In the genomic region with DNA sequence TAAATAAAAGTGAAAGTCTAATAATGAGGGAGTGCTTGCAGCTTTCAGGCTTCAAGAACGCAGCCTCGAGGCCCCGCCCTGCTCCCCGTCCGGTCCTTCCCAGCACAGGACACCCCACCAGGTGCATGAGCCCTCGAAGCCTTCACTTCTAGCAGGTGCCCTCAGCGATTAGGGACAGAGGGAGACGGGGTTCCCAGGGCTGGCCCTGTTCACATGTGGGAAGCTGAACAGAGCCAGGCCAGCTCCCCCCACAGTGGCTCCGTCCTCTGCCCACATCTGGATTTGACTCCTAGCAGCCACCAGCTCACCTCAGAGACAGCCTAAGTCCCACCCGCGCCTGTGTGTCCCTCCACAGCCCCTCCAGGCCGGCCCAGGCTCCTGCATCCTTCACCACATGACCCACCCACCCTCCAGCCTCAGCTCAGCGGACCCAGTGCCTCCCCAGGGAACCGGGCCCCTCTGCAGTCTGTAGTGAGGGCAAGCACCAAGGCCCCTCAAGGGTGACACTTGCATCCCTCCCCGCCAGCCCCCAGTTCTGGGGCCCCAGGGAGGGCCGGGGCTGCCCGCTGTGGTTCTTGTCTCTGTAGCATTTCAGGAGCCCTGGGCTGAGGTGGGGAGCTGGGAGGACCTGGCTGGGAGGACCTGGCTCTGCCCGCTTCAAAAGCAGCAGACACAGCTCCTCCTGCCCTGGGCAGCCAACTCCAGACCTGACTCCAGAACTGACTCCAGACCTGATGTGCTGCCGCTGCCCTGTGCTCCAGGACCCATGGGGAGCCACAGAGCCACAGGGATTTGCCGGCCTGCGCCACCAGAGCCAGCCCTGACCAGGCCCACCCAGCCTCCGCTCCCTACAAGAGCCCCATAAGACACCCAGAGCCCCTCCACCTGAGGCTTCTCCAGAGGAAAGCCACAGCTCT, we compare ENCODE assay signal across 8 cellular contexts. TPM values are rescaled to one million over a fixed set of nuclear protein-coding genes. Genes with fewer than 3 reads are reported as not detected.
DNase-seq lines count a peak whose midpoint lies in the region; ATAC-seq and TF ChIP-seq lines count a peak whose summit lies in the region.

No MANE protein-coding gene starts in this region.

- peak; percentile 13 to 14 for ATAC-seq in activated CD4-positive, CD25-positive, alpha-beta regulatory T cell treated with anti-CD3 and anti-CD28 coated beads, Interleukin-2, amount 50 U/mL, for 24 hours
- ATAC-seq in effector memory CD8-positive, alpha-beta T cell (replicated peaks): no peak
- ATAC-seq in GM18519 (IDR thresholded peaks at IDR 0.05; ENCODE audit: low FRiP score, unreplicated experiment) (no peak), HG02852 (IDR thresholded peaks at IDR 0.05; ENCODE audit: unreplicated experiment) (no peak)

- peaks cover 37% of the 10 kb centered on the region for H3K36me3 Mint-ChIP-seq in effector memory CD8-positive, alpha-beta T cell (ENCODE audit: insufficient read depth)
- peaks cover 2% of the 10 kb centered on the region for H3K36me3 Mint-ChIP-seq in osteocyte (ENCODE audit: unreplicated experiment)

- H3K9me3 Mint-ChIP-seq in effector memory CD8-positive, alpha-beta T cell: no peaks in the 10 kb centered on the region
- H3K9me3 Mint-ChIP-seq in osteocyte (ENCODE audit: unreplicated experiment): no peaks in the 10 kb centered on the region

- peak overlapping the region; percentile 85 to 94 for H3K27ac Mint-ChIP-seq in effector memory CD8-positive, alpha-beta T cell
- H3K27ac Mint-ChIP-seq in osteocyte (ENCODE audit: unreplicated experiment): peak overlapping the region; percentile 64

- peaks cover 22 to 27% of the 10 kb centered on the region in 2 donors for H3K4me1 Mint-ChIP-seq in effector memory CD8-positive, alpha-beta T cell (ENCODE audit: low read depth in 2 of 2)
- H3K4me1 Mint-ChIP-seq in osteocyte (ENCODE audit: unreplicated experiment): peaks cover 37% of the 10 kb centered on the region

- peak overlapping the region; percentile 85 for H3K4me3 ChIP-seq in GM12875 (ENCODE audit: low read depth, low read length)

- no peak for TF ChIP-seq CTCF in GM12875 (IDR thresholded peaks at IDR 0.05; ENCODE audit: borderline replicate concordance, insufficient read depth, low read depth, low read length)
- TF ChIP-seq CTCF in osteocyte (IDR thresholded peaks at IDR 0.05): no peak

- DNase-seq in effector memory CD8-positive, alpha-beta T cell: peak in 1 of 3 experiments; percentile 34
- no peak for DNase-seq in osteocyte (ENCODE audit: extremely low spot score, unreplicated experiment)
- no peak for DNase-seq in NCI-H2107 (lab: John Stamatoyannopoulos, UW)
- DNase-seq in NCI-H526 treated with DMSO at 0.1 percent for 48 hours (lab: John Stamatoyannopoulos, UW): no peak

- H3K4me3 Mint-ChIP-seq in effector memory CD8-positive, alpha-beta T cell: peak overlapping the region; percentile 83 to 84
- H3K4me3 Mint-ChIP-seq in osteocyte (ENCODE audit: unreplicated experiment): peak overlapping the region; percentile 73

- H3K27me3 Mint-ChIP-seq in effector memory CD8-positive, alpha-beta T cell: no peaks in the 10 kb centered on the region
- H3K27me3 Mint-ChIP-seq in osteocyte (ENCODE audit: unreplicated experiment): no peaks in the 10 kb centered on the region

RNA-seq across cellular contexts. Expression of a gene that starts 27.3 kb away (rescaled TPM):
- 349 and 354 TPM in 2 replicates for total RNA-seq in osteocyte

RNA-seq across cellular contexts. Expression of a gene that starts 35.9 kb away (rescaled TPM):
- total RNA-seq in osteocyte: 156 and 168 TPM in 2 replicates

RNA-seq across cellular contexts. Expression of a gene that starts 43.0 kb away (rescaled TPM):
- total RNA-seq in osteocyte: 57.1 and 61.6 TPM in 2 replicates

Comparison
In these comparisons a context has a peak if more than half of its experiments do, and no peak if none do; other contexts are left out.
1. ATAC-seq: peak in activated CD4-positive, CD25-positive, alpha-beta regulatory T cell treated with anti-CD3 and anti-CD28 coated beads, Interleukin-2, amount 50 U/mL, for 24 hours (2 of 2); none in effector memory CD8-positive, alpha-beta T cell (single experiment), GM18519 (single experiment) and HG02852 (single experiment).